ENCODE assay signal across 13 cellular contexts in genomic region chr17:869067-869466, GRCh38.
DNase-seq lines count a peak whose midpoint lies in the region; ATAC-seq and TF ChIP-seq lines count a peak whose summit lies in the region.
"Had no signal": no experiment of that assay in that cellular context is flagged by ENCODE, and none has a peak within 500 bp of the region (broad histone marks: within the 10 kb centered on the region; RNA-seq: fewer than 3 reads in every experiment).

No MANE protein-coding gene starts in this region.

- no peak overlapping the region for H3K4ac ChIP-seq in neuronal stem cell (ENCODE audit: low read length)
- H3K4ac ChIP-seq in mesendoderm (ENCODE audit: low read depth, low read length), result no peak overlapping the region

- H3K56ac ChIP-seq in mesendoderm (ENCODE audit: low read length), result no peak overlapping the region

- no peaks in the 10 kb centered on the region for H3K4me1 ChIP-seq in breast epithelium
- no peaks in the 10 kb centered on the region for H3K4me1 ChIP-seq in neuronal stem cell (ENCODE audit: control insufficient read depth in 2 of 2, insufficient read depth in 1 of 2, low read depth in 1 of 2, low read length in 2 of 2)
- H3K4me1 ChIP-seq in mesendoderm (ENCODE audit: control insufficient read depth, low read depth, low read length), result no peaks in the 10 kb centered on the region
- no peaks in the 10 kb centered on the region for H3K4me1 ChIP-seq in CD8-positive, alpha-beta memory T cell (ENCODE audit: insufficient read depth, low read length)

- peak overlapping the region; percentile 14 for H3K9ac ChIP-seq in neuronal stem cell (ENCODE audit: low read depth, low read length, poor library complexity)
- no peak overlapping the region for H3K9ac ChIP-seq in mesendoderm (ENCODE audit: low read length)

- no peak overlapping the region for H4K8ac ChIP-seq in neuronal stem cell (ENCODE audit: low read depth, low read length)
- no peak overlapping the region for H4K8ac ChIP-seq in mesendoderm (ENCODE audit: low read depth, low read length)

- no peak for ATAC-seq in stimulated activated memory B cell treated with anti-CD40 and anti-IgM and Interleukin-4, amounts not matched to agents 10 μg/mL and 1 μg/mL and 100 μg/mL, for 72 hours
- ATAC-seq: GM23338 had no signal

- H2BK5ac ChIP-seq in neuronal stem cell (ENCODE audit: low read length), result no peak overlapping the region
- H2BK5ac ChIP-seq in mesendoderm (ENCODE audit: low read length), result no peak overlapping the region

- H3K4me1 Mint-ChIP-seq in MCF 10A (ENCODE audit: insufficient read depth, unreplicated experiment), result peaks cover 25% of the 10 kb centered on the region
- H3K4me1 Mint-ChIP-seq in CD8-positive, alpha-beta memory T cell, result no peaks in the 10 kb centered on the region
- H3K4me1 Mint-ChIP-seq in stimulated activated memory B cell treated with anti-CD40 and anti-IgM and Interleukin-4, amounts not matched to agents 10 μg/mL and 1 μg/mL and 100 μg/mL, for 72 hours, result no peaks in the 10 kb centered on the region

- no TSS peak for BruUV-seq in MCF 10A (replicated peaks; lab: Mats Ljungman, UMichigan)

- H3K18ac ChIP-seq in neuronal stem cell (ENCODE audit: low read length) (peak overlapping the region; percentile 46), mesendoderm (ENCODE audit: low read length) (no peak overlapping the region)

- H4K91ac ChIP-seq in neuronal stem cell (ENCODE audit: low read depth, low read length, poor library complexity), result no peak overlapping the region

- no peak for TF ChIP-seq POLR2A in breast epithelium (IDR thresholded peaks at IDR 0.05)

- no peak overlapping the region for H4K5ac ChIP-seq in mesendoderm (ENCODE audit: low read length)

- WGBS in neuronal stem cell (ENCODE audit: extremely low coverage in 2 of 2, insufficient read length in 2 of 2, insufficient replicate concordance in 1 of 2), 2 donors, result no CpG with 5 or more reads among the region's 7 CpGs
- no CpG with 5 or more reads among the region's 7 CpGs for WGBS in mesendoderm (ENCODE audit: extremely low coverage, insufficient coverage, low lambda C conversion rate)

- H3K27me3 Mint-ChIP-seq in MCF 10A (ENCODE audit: insufficient read depth, unreplicated experiment), result no peaks in the 10 kb centered on the region
- H3K27me3 Mint-ChIP-seq in CD8-positive, alpha-beta memory T cell, result peaks cover 33 to 55% of the 10 kb centered on the region in 2 donors
- H3K27me3 Mint-ChIP-seq in stimulated activated memory B cell treated with anti-CD40 and anti-IgM and Interleukin-4, amounts not matched to agents 10 μg/mL and 1 μg/mL and 100 μg/mL, for 72 hours, result peaks cover 50% of the 10 kb centered on the region

- TF ChIP-seq CTCF in breast epithelium (IDR thresholded peaks at IDR 0.05) (no peak), MCF 10A (IDR thresholded peaks at IDR 0.05; ENCODE audit: unreplicated experiment) (no peak)

- no peaks in the 10 kb centered on the region for H3K27me3 ChIP-seq in breast epithelium
- H3K27me3 ChIP-seq in neuronal stem cell (ENCODE audit: control insufficient read depth in 3 of 3, insufficient read depth in 3 of 3, low read depth in 1 of 3, low read length in 3 of 3), result no peaks in the 10 kb centered on the region
- no peaks in the 10 kb centered on the region for H3K27me3 ChIP-seq in mesendoderm (ENCODE audit: insufficient read depth, low read length, poor library complexity)
- no peaks in the 10 kb centered on the region for H3K27me3 ChIP-seq in CD8-positive, alpha-beta memory T cell (ENCODE audit: insufficient read depth, low read length, poor library complexity, severe bottlenecking)

- H3K4me3 ChIP-seq in breast epithelium, result peak overlapping the region in 2 of 3 donors; percentile 22 to 48
- no peak overlapping the region for H3K4me3 ChIP-seq in neuronal stem cell (ENCODE audit: low read length in 2 of 2)
- no peak overlapping the region for H3K4me3 ChIP-seq in mesendoderm (ENCODE audit: low read length)
- no peak overlapping the region for H3K4me3 ChIP-seq in CD8-positive, alpha-beta memory T cell (ENCODE audit: low read length)
- H3K4me3 ChIP-seq: GM23338 had no signal

- peaks cover 17% of the 10 kb centered on the region for H3K36me3 Mint-ChIP-seq in MCF 10A (ENCODE audit: insufficient read depth, unreplicated experiment)
- no peaks in the 10 kb centered on the region for H3K36me3 Mint-ChIP-seq in CD8-positive, alpha-beta memory T cell
- no peaks in the 10 kb centered on the region for H3K36me3 Mint-ChIP-seq in stimulated activated memory B cell treated with anti-CD40 and anti-IgM and Interleukin-4, amounts not matched to agents 10 μg/mL and 1 μg/mL and 100 μg/mL, for 72 hours

- H3K23ac ChIP-seq in neuronal stem cell (ENCODE audit: low read depth, low read length, poor library complexity) (peak overlapping the region; percentile 21), mesendoderm (ENCODE audit: low read length) (no peak overlapping the region)

- no peak overlapping the region for H3K14ac ChIP-seq in neuronal stem cell (ENCODE audit: low read length)

- H2AK5ac ChIP-seq in neuronal stem cell (ENCODE audit: low read depth, low read length) (no peak overlapping the region), mesendoderm (ENCODE audit: low read length) (no peak overlapping the region)

- H2AFZ ChIP-seq in neuronal stem cell (ENCODE audit: low read length), result no peak overlapping the region
- H2AFZ ChIP-seq: GM23338 had no signal

- H3K9me3 ChIP-seq in breast epithelium (no peaks in the 10 kb centered on the region), neuronal stem cell (replicated peaks in 1 of 2; ENCODE audit: control insufficient read depth in 2 of 2, insufficient read depth in 1 of 2, low read depth in 1 of 2, low read length in 2 of 2) (peaks cover 5 to 26% of the 10 kb centered on the region in 2 donors)
- H3K9me3 ChIP-seq in CD8-positive, alpha-beta memory T cell (ENCODE audit: low read length), result no peaks in the 10 kb centered on the region

- H3K36me3 ChIP-seq in breast epithelium (no peaks in the 10 kb centered on the region), neuronal stem cell (replicated peaks in 1 of 2; ENCODE audit: control insufficient read depth in 2 of 2, insufficient read depth in 2 of 2, low read length in 2 of 2) (peaks cover 0 to 59% of the 10 kb centered on the region in 2 donors), mesendoderm (ENCODE audit: control insufficient read depth, insufficient read depth, low read length) (peaks cover 2% of the 10 kb centered on the region)
- H3K36me3 ChIP-seq in CD8-positive, alpha-beta memory T cell (ENCODE audit: insufficient read depth, low read length), result no peaks in the 10 kb centered on the region

- H2BK120ac ChIP-seq in neuronal stem cell (ENCODE audit: low read depth, low read length), result no peak overlapping the region
- no peak overlapping the region for H2BK120ac ChIP-seq in mesendoderm (ENCODE audit: low read depth, low read length)

- no peak overlapping the region for H2BK12ac ChIP-seq in neuronal stem cell (ENCODE audit: low read length)

- no peak overlapping the region for H3K4me2 ChIP-seq in neuronal stem cell (ENCODE audit: insufficient read depth, low read length, poor library complexity, severe bottlenecking)
- H3K4me2 ChIP-seq in mesendoderm (ENCODE audit: low read length), result no peak overlapping the region
- H3K4me2 ChIP-seq: GM23338 had no signal

- POLR2A ChIA-PET in MCF 10A (lab: Yijun Ruan, JAX), result interaction anchor here (0.7 to 1.4 kb wide), 4 partner anchors 14 to 110 kb away, joined by 3 to 4 read pairs (median 3); partner anchors contain the start of gene NXN
- POLR2A ChIA-PET in CD8-positive, alpha-beta memory T cell (lab: Charles Lee), result no interaction called here

- H3K27ac ChIP-seq in breast epithelium, result peak overlapping the region; percentile 82 to 89
- H3K27ac ChIP-seq in neuronal stem cell (replicated peaks; ENCODE audit: low read length), result no peak overlapping the region
- H3K27ac ChIP-seq in mesendoderm (ENCODE audit: low read depth, low read length), result no peak overlapping the region
- H3K27ac ChIP-seq in CD8-positive, alpha-beta memory T cell (ENCODE audit: low read depth, low read length), result no peak overlapping the region
- H3K27ac ChIP-seq: VCaP had no signal

- intact Hi-C loops in breast epithelium (cut with DNase I; ENCODE audit: low total_unique reads) (no loop called here), MCF 10A (cut with micrococcal nuclease) (no loop called here)

- DNase-seq in breast epithelium (ENCODE audit: low spot score in 2 of 2) (no peak), MCF 10A (ENCODE audit: unreplicated experiment) (no peak), glomerular visceral epithelial cell (ENCODE audit: extremely low spot score) (peak; percentile 77), neuronal stem cell (ENCODE audit: low spot score) (no peak), mesendoderm (no peak)
- no peak for DNase-seq in CD8-positive, alpha-beta memory T cell
- DNase-seq in stimulated activated CD4-positive, alpha-beta T cell treated with anti-CD3 and anti-CD28 coated beads, Interleukin-1b, Interleukin-23, amount 100 ng/mL, for 48 hours, result no peak
- DNase-seq: activated naive CD4-positive, alpha-beta T cell treated with anti-CD3 and anti-CD28 coated beads, Interleukin-2, amount 50 U/mL, for 16 hours; hippocampal formation; NCI-H2227 treated with DMSO at 0.1 percent for 48 hours had no signal

- H3K4me3 Mint-ChIP-seq in MCF 10A (ENCODE audit: unreplicated experiment), result no peak overlapping the region
- no peak overlapping the region for H3K4me3 Mint-ChIP-seq in CD8-positive, alpha-beta memory T cell
- no peak overlapping the region for H3K4me3 Mint-ChIP-seq in stimulated activated memory B cell treated with anti-CD40 and anti-IgM and Interleukin-4, amounts not matched to agents 10 μg/mL and 1 μg/mL and 100 μg/mL, for 72 hours
- H3K4me3 Mint-ChIP-seq: GM23338 had no signal

- no peak overlapping the region for H3K27ac Mint-ChIP-seq in MCF 10A (ENCODE audit: low read depth, unreplicated experiment)
- H3K27ac Mint-ChIP-seq in CD8-positive, alpha-beta memory T cell, result peak overlapping the region in 1 of 8 donors; percentile 19
- H3K27ac Mint-ChIP-seq in stimulated activated memory B cell treated with anti-CD40 and anti-IgM and Interleukin-4, amounts not matched to agents 10 μg/mL and 1 μg/mL and 100 μg/mL, for 72 hours, result no peak overlapping the region
- H3K27ac Mint-ChIP-seq: GM23338 had no signal

- peaks cover 58% of the 10 kb centered on the region for H3K79me2 ChIP-seq in mesendoderm (ENCODE audit: control insufficient read depth, insufficient read depth, low read length)

- H2BK15ac ChIP-seq in neuronal stem cell (ENCODE audit: low read length), result no peak overlapping the region
- no peak overlapping the region for H2BK15ac ChIP-seq in mesendoderm (replicated peaks; ENCODE audit: low read depth)

- CTCF ChIA-PET in MCF 10A (lab: Yijun Ruan, JAX), result interaction anchor here (0.6 to 2.9 kb wide), 3 partner anchors 10 to 111 kb away, joined by 3 to 13 read pairs (median 6); partner anchors contain the start of gene NXN
- CTCF ChIA-PET in CD8-positive, alpha-beta memory T cell (lab: Charles Lee), result no interaction called here

- peaks cover 8% of the 10 kb centered on the region for H3K9me3 Mint-ChIP-seq in MCF 10A (ENCODE audit: unreplicated experiment)
- no peaks in the 10 kb centered on the region for H3K9me3 Mint-ChIP-seq in CD8-positive, alpha-beta memory T cell
- peaks cover 5% of the 10 kb centered on the region for H3K9me3 Mint-ChIP-seq in stimulated activated memory B cell treated with anti-CD40 and anti-IgM and Interleukin-4, amounts not matched to agents 10 μg/mL and 1 μg/mL and 100 μg/mL, for 72 hours

- H3K79me1 ChIP-seq in neuronal stem cell (ENCODE audit: low read depth, low read length) (peaks cover 2% of the 10 kb centered on the region), mesendoderm (ENCODE audit: low read length) (peaks cover 40% of the 10 kb centered on the region)

Comparison
In these comparisons a context has a peak if more than half of its experiments do, and no peak if none do; other contexts are left out.
1. H3K27ac ChIP-seq: peak in breast epithelium (2 of 2); none in neuronal stem cell (single experiment), mesendoderm (single experiment) and CD8-positive, alpha-beta memory T cell (single experiment).
2. H3K4me3 ChIP-seq: peak in breast epithelium (2 of 3); none in neuronal stem cell (0 of 2), mesendoderm (single experiment) and CD8-positive, alpha-beta memory T cell (single experiment).